ENCODE assay signal across 15 cellular contexts in the genomic region with DNA sequence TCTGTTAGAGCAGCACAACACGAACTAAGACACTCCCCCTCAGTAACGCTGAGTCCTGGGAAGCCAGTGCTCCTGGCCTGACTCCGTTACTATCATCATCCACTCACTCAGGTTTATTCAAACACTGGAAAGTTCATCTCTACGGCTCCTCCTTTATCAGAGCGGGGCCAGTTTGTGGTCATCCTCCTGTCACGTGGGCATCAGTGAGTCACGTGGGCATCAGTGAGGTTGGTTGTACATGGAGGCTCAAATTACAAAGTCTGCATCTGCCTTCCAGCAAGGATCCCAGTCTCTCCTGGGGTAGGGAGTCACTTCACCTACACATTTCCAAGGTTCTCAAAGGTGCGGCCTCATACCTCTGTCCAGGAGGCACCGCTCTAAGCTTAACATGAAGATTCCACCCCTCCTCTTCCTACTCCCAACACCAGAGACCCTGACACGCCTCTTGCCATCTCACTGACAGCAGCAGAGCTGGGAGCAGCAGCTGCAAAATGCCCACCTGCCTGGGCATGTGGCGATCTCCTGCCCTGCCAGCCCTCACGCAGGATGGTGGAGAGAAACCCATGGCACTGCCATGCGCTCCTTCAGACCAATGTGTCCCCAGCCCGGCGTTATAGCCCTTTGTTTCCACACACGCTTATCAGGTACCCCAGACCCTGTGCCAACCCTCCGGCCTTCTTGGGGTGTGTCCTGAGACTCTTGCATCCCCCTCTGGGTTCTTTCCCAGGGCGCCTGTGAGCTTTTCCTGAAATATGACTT.
A peak's percentile ranks its signal among the peaks of the same experiment; 100 is the strongest.
DNase-seq lines count a peak whose midpoint lies in the region; ATAC-seq, FAIRE-seq and TF ChIP-seq lines count a peak whose summit lies in the region.
"Had no signal": no experiment of that assay in that cellular context is flagged by ENCODE, and none has a peak within 500 bp of the region (broad histone marks: within the 10 kb centered on the region; RNA-seq: fewer than 3 reads in every experiment).

No MANE protein-coding gene starts in this region.

- H4K20me1 ChIP-seq in GM23338 (replicated peaks; ENCODE audit: insufficient read depth): no peaks in the 10 kb centered on the region

- no peaks in the 10 kb centered on the region for H3K4me1 Mint-ChIP-seq in GM23338
- H3K4me1 Mint-ChIP-seq: activated CD8-positive, alpha-beta memory T cell treated with anti-CD3 and anti-CD28 coated beads, Interleukin-2, amount 10 ng/mL, durations not matched to agents 7 days and 5 days had no signal

- no peak overlapping the region for H3K27ac Mint-ChIP-seq in GM23338
- H3K27ac Mint-ChIP-seq: activated CD8-positive, alpha-beta memory T cell treated with anti-CD3 and anti-CD28 coated beads, Interleukin-2, amount 10 ng/mL, durations not matched to agents 7 days and 5 days; activated naive CD4-positive, alpha-beta T cell treated with anti-CD3 and anti-CD28 coated beads for 36 hours had no signal

- H3K27me3 Mint-ChIP-seq in GM23338 (ENCODE audit: insufficient read depth, low read depth, poor library complexity): peaks cover 3% of the 10 kb centered on the region
- H3K27me3 Mint-ChIP-seq: activated CD8-positive, alpha-beta memory T cell treated with anti-CD3 and anti-CD28 coated beads, Interleukin-2, amount 10 ng/mL, durations not matched to agents 7 days and 5 days had no signal

- H3K4me3 Mint-ChIP-seq in GM23338: no peak overlapping the region; the same call in 2 of the 3 replicates
- H3K4me3 Mint-ChIP-seq: activated CD8-positive, alpha-beta memory T cell treated with anti-CD3 and anti-CD28 coated beads, Interleukin-2, amount 10 ng/mL, durations not matched to agents 7 days and 5 days; activated naive CD4-positive, alpha-beta T cell treated with anti-CD3 and anti-CD28 coated beads for 36 hours had no signal

- DNase-seq in A549 (ENCODE audit: low read depth in 1 of 2, low spot score in 1 of 2) (peak in 1 of 2 experiments; percentile 4), GM23338 (ENCODE audit: low spot score) (no peak), NCI-H69 (lab: John Stamatoyannopoulos, UW) (peak; percentile 74), epithelial cell of esophagus (ENCODE audit: low read depth) (peak; percentile 22), pons (ENCODE audit: low spot score) (no peak), sciatic nerve (ENCODE audit: low spot score) (no peak)
- no peak for DNase-seq in NK-92 treated with Interleukin-12 subunit alpha and Interleukin-12 subunit beta, amount 100 ng/mL, for 24 hours (lab: John Stamatoyannopoulos, UW)
- DNase-seq: activated CD8-positive, alpha-beta memory T cell treated with anti-CD3 and anti-CD28 coated beads, Interleukin-2, amount 10 ng/mL, durations not matched to agents 7 days and 5 days; activated naive CD4-positive, alpha-beta T cell treated with anti-CD3 and anti-CD28 coated beads for 36 hours; DND-41; kidney; mucosa of descending colon; NCI-H1436 treated with DMSO at 0.1 percent for 48 hours; WERI-Rb-1 had no signal

- H3K27ac ChIP-seq in A549: no peak overlapping the region
- H3K27ac ChIP-seq in GM23338 (ENCODE audit: low read depth): no peak overlapping the region
- H3K27ac ChIP-seq: WERI-Rb-1 had no signal

- no peak for TF ChIP-seq CTCF in A549 (IDR thresholded peaks at IDR 0.05)
- TF ChIP-seq CTCF in GM23338 (conservative IDR thresholded peaks at IDR 0.05; ENCODE audit: low read depth in 2 of 2): no peak
- no peak for TF ChIP-seq CTCF in epithelial cell of esophagus (IDR thresholded peaks at IDR 0.05; ENCODE audit: insufficient read depth, low read depth, low read length, missing control alignments)

- H3K4me1 ChIP-seq in A549 (no peaks in the 10 kb centered on the region), GM23338 (ENCODE audit: insufficient read depth) (no peaks in the 10 kb centered on the region)

- no peak for TF ChIP-seq RAD21 in A549 (conservative IDR thresholded peaks at IDR 0.05 in 1 of 2, IDR thresholded peaks at IDR 0.05 in 1 of 2)

- no peaks in the 10 kb centered on the region for H3K36me3 ChIP-seq in GM23338 (ENCODE audit: insufficient read depth)
- H3K36me3 ChIP-seq: WERI-Rb-1 had no signal

- no peak for TF ChIP-seq EP300 in A549 (IDR thresholded peaks at IDR 0.05)

- no peaks in the 10 kb centered on the region for H3K79me2 ChIP-seq in GM23338 (replicated peaks; ENCODE audit: insufficient read depth)

- 0 out of 2 replicates have a peak overlapping the region, but pooled peaks have one; percentile 38 for H2AFZ ChIP-seq in GM23338

- TF ChIP-seq POLR2A in A549 (IDR thresholded peaks at IDR 0.05; ENCODE audit: low read length): no peak

- H3K4me2 ChIP-seq in A549: no peak overlapping the region
- no peak overlapping the region for H3K4me2 ChIP-seq in GM23338

- no peaks in the 10 kb centered on the region for H3K9me2 ChIP-seq in GM23338 (ENCODE audit: insufficient read depth)

- no peaks in the 10 kb centered on the region for H3F3A ChIP-seq in GM23338 (replicated peaks; ENCODE audit: low read depth)

- no peaks in the 10 kb centered on the region for H3K9me3 Mint-ChIP-seq in GM23338
- H3K9me3 Mint-ChIP-seq: activated naive CD4-positive, alpha-beta T cell treated with anti-CD3 and anti-CD28 coated beads for 36 hours had no signal

- intact Hi-C loops in sciatic nerve (cut with DNase I): no loop called here

- no peaks in the 10 kb centered on the region for H3K27me3 ChIP-seq in GM23338 (ENCODE audit: insufficient read depth)

- no peaks in the 10 kb centered on the region for H3K36me3 Mint-ChIP-seq in GM23338 (ENCODE audit: low read depth)
- H3K36me3 Mint-ChIP-seq: activated CD8-positive, alpha-beta memory T cell treated with anti-CD3 and anti-CD28 coated beads, Interleukin-2, amount 10 ng/mL, durations not matched to agents 7 days and 5 days had no signal

- POLR2A ChIA-PET in A549 (lab: Yijun Ruan, JAX): no interaction called here

- ATAC-seq in A549 (no peak), GM23338 (no peak), sciatic nerve (no peak), GM19463 (IDR thresholded peaks at IDR 0.05; ENCODE audit: unreplicated experiment) (no peak)
- ATAC-seq: activated CD8-positive, alpha-beta memory T cell treated with anti-CD3 and anti-CD28 coated beads, Interleukin-2, amount 10 ng/mL, durations not matched to agents 7 days and 5 days; mucosa of descending colon had no signal

- FAIRE-seq in A549 (lab: Jason Lieb, UNC): no peak
- FAIRE-seq: kidney had no signal

- 72% methylated on average over 17 of the region's 18 CpGs for WGBS in A549 (ENCODE audit: missing lambda C conversion rate)

- CTCF ChIA-PET in A549 (lab: Yijun Ruan, JAX): interaction anchor here (1.5 kb wide), 1 partner anchor 15 kb away, joined by 5 read pairs; no protein-coding TSS in a partner anchor

- H3K4me3 ChIP-seq in A549 (no peak overlapping the region), GM23338 (no peak overlapping the region), epithelial cell of esophagus (ENCODE audit: low read length) (no peak overlapping the region)
- H3K4me3 ChIP-seq: mucosa of descending colon had no signal

- H3K9me3 ChIP-seq in A549: no peaks in the 10 kb centered on the region
- H3K9me3 ChIP-seq: mucosa of descending colon had no signal

TF ChIP-seq in A549, 52 proteins besides CTCF, POLR2A, EP300 and RAD21:
- TF ChIP-seq, protein P1, sequence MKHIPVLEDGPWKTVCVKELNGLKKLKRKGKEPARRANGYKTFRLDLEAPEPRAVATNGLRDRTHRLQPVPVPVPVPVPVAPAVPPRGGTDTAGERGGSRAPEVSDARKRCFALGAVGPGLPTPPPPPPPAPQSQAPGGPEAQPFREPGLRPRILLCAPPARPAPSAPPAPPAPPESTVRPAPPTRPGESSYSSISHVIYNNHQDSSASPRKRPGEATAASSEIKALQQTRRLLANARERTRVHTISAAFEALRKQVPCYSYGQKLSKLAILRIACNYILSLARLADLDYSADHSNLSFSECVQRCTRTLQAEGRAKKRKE (CRISPR knock-in tag; IDR thresholded peaks at IDR 0.05; ENCODE audit: low read depth): no peak
- no peak for TF ChIP-seq NFE2L2 (conservative IDR thresholded peaks at IDR 0.05; ENCODE audit: low read length)
- TF ChIP-seq, protein P2, sequence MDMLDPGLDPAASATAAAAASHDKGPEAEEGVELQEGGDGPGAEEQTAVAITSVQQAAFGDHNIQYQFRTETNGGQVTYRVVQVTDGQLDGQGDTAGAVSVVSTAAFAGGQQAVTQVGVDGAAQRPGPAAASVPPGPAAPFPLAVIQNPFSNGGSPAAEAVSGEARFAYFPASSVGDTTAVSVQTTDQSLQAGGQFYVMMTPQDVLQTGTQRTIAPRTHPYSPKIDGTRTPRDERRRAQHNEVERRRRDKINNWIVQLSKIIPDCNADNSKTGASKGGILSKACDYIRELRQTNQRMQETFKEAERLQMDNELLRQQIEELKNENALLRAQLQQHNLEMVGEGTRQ (IDR thresholded peaks at IDR 0.05): peak; percentile 87
- no peak for TF ChIP-seq TFCP2L1 (CRISPR knock-in tag; IDR thresholded peaks at IDR 0.05)
- TF ChIP-seq CHD2 (IDR thresholded peaks at IDR 0.05; ENCODE audit: low read length, partially characterized antibody): no peak
- no peak for TF ChIP-seq NPAS2 (CRISPR knock-in tag; IDR thresholded peaks at IDR 0.05; ENCODE audit: borderline replicate concordance)

TF ChIP-seq in GM23338, 12 proteins besides CTCF, POLR2A, EP300 and RAD21 (continues in another document):
- TF ChIP-seq, protein P3, sequence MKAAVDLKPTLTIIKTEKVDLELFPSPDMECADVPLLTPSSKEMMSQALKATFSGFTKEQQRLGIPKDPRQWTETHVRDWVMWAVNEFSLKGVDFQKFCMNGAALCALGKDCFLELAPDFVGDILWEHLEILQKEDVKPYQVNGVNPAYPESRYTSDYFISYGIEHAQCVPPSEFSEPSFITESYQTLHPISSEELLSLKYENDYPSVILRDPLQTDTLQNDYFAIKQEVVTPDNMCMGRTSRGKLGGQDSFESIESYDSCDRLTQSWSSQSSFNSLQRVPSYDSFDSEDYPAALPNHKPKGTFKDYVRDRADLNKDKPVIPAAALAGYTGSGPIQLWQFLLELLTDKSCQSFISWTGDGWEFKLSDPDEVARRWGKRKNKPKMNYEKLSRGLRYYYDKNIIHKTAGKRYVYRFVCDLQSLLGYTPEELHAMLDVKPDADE (IDR thresholded peaks at IDR 0.05): no peak
- TF ChIP-seq NANOG (IDR thresholded peaks at IDR 0.05; ENCODE audit: borderline replicate concordance) (no peak), CREB1 (CRISPR knock-in tag; IDR thresholded peaks at IDR 0.05; ENCODE audit: low read depth) (no peak), ZNF114 (CRISPR knock-in tag; IDR thresholded peaks at IDR 0.05) (no peak), EZH2phosphoT487 (IDR thresholded peaks at IDR 0.05; ENCODE audit: unreplicated experiment) (no peak)

Comparison
In these comparisons a context has a peak if more than half of its experiments do, and no peak if none do; other contexts are left out.
1. DNase-seq: peak in NCI-H69 (single experiment) and epithelial cell of esophagus (single experiment); none in GM23338 (single experiment), pons (single experiment), sciatic nerve (single experiment) and NK-92 treated with Interleukin-12 subunit alpha and Interleukin-12 subunit beta, amount 100 ng/mL, for 24 hours (single experiment).